9 cellular contexts compared by ENCODE assay signal in genomic region chr3:117272876-117273523, GRCh38.
"Had no signal": no experiment of that assay in that cellular context is flagged by ENCODE, and none has a peak within 500 bp of the region (broad histone marks: within the 10 kb centered on the region; RNA-seq: fewer than 3 reads in every experiment).

No MANE protein-coding gene starts in this region.

- DNase-seq: GM23248, GOT3, H7, HFFc6 had no signal

- H3K4me1 Mint-ChIP-seq: IgD-negative memory B cell had no signal

- H3K4me3 Mint-ChIP-seq: HFFc6, IgD-negative memory B cell had no signal

- H3K27me3 Mint-ChIP-seq: IgD-negative memory B cell had no signal

- H3K9me3 ChIP-seq: HAP-1 had no signal

- H3K36me3 Mint-ChIP-seq: IgD-negative memory B cell had no signal

- ATAC-seq: HCT116, HepG2 had no signal

- H3K27ac Mint-ChIP-seq: HFFc6, IgD-negative memory B cell had no signal

- H3K27ac ChIP-seq: GM23248, HL-60 had no signal

- H3K4me3 ChIP-seq: GM23248, HAP-1 had no signal

- H3K36me3 ChIP-seq: HAP-1 had no signal
